In genomic region chr12:93727195-93727811, GRCh38 we compare ENCODE assay signal across 17 cellular contexts. TPM values are rescaled to one million over a fixed set of nuclear protein-coding genes. Genes with fewer than 3 reads are reported as not detected.
A peak's percentile ranks its signal among the peaks of the same experiment; 100 is the strongest.
DNase-seq lines count a peak whose midpoint lies in the region; ATAC-seq lines count a peak whose summit lies in the region.
"Had no signal": no experiment of that assay in that cellular context is flagged by ENCODE, and none has a peak within 500 bp of the region (broad histone marks: within the 10 kb centered on the region; RNA-seq: fewer than 3 reads in every experiment).

No MANE protein-coding gene starts in this region.

- no peak overlapping the region for H3K27ac ChIP-seq in right cardiac atrium (ENCODE audit: low read length)
- peak overlapping the region; percentile 19 for H3K27ac ChIP-seq in skeletal muscle tissue (ENCODE audit: low read depth, low read length)

- intact Hi-C loops in right cardiac atrium (cut with DNase I): no loop called here

- H3K36me3 ChIP-seq in skeletal muscle tissue (ENCODE audit: control insufficient read depth in 3 of 3, insufficient read depth in 3 of 3, low read length in 3 of 3): no peaks in the 10 kb centered on the region
- H3K36me3 ChIP-seq: esophagus squamous epithelium had no signal

- H3K9ac ChIP-seq in skeletal muscle tissue (ENCODE audit: low read depth in 1 of 3, low read length in 3 of 3): peak overlapping the region in 1 of 3 donors; percentile 47
- H3K9ac ChIP-seq: SK-N-SH had no signal

- H3K4me3 ChIP-seq in right cardiac atrium (ENCODE audit: low read length) (no peak overlapping the region), skeletal muscle tissue (ENCODE audit: low read length in 3 of 3) (peak overlapping the region in 2 of 3 donors; percentile 2 to 47)
- H3K4me3 ChIP-seq: esophagus squamous epithelium, mucosa of descending colon had no signal

- ATAC-seq in GM19463 (IDR thresholded peaks at IDR 0.05; ENCODE audit: unreplicated experiment) (peak; percentile 53), right cardiac atrium (peak; percentile 45 to 55), GM21786 (IDR thresholded peaks at IDR 0.05; ENCODE audit: unreplicated experiment) (no peak), HG02852 (IDR thresholded peaks at IDR 0.05; ENCODE audit: unreplicated experiment) (no peak)
- ATAC-seq: mucosa of descending colon had no signal

- H3K4me1 ChIP-seq in right cardiac atrium (ENCODE audit: control insufficient read depth, insufficient read depth, low read length) (no peaks in the 10 kb centered on the region), skeletal muscle tissue (ENCODE audit: control insufficient read depth in 3 of 3, insufficient read depth in 3 of 3, low read length in 3 of 3) (peaks cover 0 to 18% (median 16%) of the 10 kb centered on the region in 3 donors)

- DNase-seq in NCI-H69 (lab: John Stamatoyannopoulos, UW) (peak; percentile 76), right cardiac atrium (no peak), Ammon's horn (ENCODE audit: low spot score) (no peak), GOT3 (lab: John Stamatoyannopoulos, UW) (no peak)
- DNase-seq: activated CD4-positive, CD25-positive, alpha-beta regulatory T cell; activated CD8-positive, alpha-beta memory T cell treated with anti-CD3 and anti-CD28 coated beads, Interleukin-2, amount 50 U/mL, for 48 hours; activated naive CD8-positive, alpha-beta T cell treated with anti-CD3 and anti-CD28 coated beads for 36 hours; CD4-positive, alpha-beta memory T cell; esophagus squamous epithelium; HCEC 1CT; mucosa of descending colon; NCI-H1694 treated with DMSO at 0.1 percent for 48 hours; SK-N-SH had no signal

- no peaks in the 10 kb centered on the region for H3K9me3 ChIP-seq in right cardiac atrium (ENCODE audit: control insufficient read depth, low read length)
- H3K9me3 ChIP-seq in skeletal muscle tissue (ENCODE audit: control insufficient read depth in 3 of 3, low read length in 3 of 3): no peaks in the 10 kb centered on the region
- H3K9me3 ChIP-seq: mucosa of descending colon had no signal

- WGBS in right cardiac atrium: 65% methylated on average over 3 of the region's 3 CpGs

- no peaks in the 10 kb centered on the region for H3K27me3 ChIP-seq in right cardiac atrium (ENCODE audit: control insufficient read depth, insufficient read depth)
- no peaks in the 10 kb centered on the region for H3K27me3 ChIP-seq in skeletal muscle tissue (ENCODE audit: control insufficient read depth in 3 of 3, insufficient read depth in 3 of 3, low read length in 3 of 3)
- H3K27me3 ChIP-seq: esophagus squamous epithelium had no signal

RNA-seq across cellular contexts. Expression of gene CRADD, which starts 50.1 kb away (rescaled TPM):
- 10 to 100 TPM; 29.1 to 45.7 (median 38.3) TPM for total RNA-seq in right cardiac atrium
- 32.3 TPM for polyA plus RNA-seq in right cardiac atrium
- 18.3 TPM for total RNA-seq in skeletal muscle tissue

Comparison
In these comparisons a context has a peak if more than half of its experiments do, and no peak if none do; other contexts are left out.
1. ATAC-seq: peak in GM19463 (single experiment) and right cardiac atrium (2 of 2); none in GM21786 (single experiment) and HG02852 (single experiment).